8 cellular contexts compared by ENCODE assay signal in genomic region chr1:159009704-159010361, GRCh38. TPM values are rescaled to one million over a fixed set of nuclear protein-coding genes. Genes with fewer than 3 reads are reported as not detected.
DNase-seq lines count a peak whose midpoint lies in the region; ATAC-seq and TF ChIP-seq lines count a peak whose summit lies in the region.

IFI16 (plus strand) TSS chr1:159009907; CDS start chr1:159014681, 4,774 bp downstream.

- no peaks in the 10 kb centered on the region for H3K27me3 Mint-ChIP-seq in activated naive CD8-positive, alpha-beta T cell treated with anti-CD3 and anti-CD28 coated beads, Interleukin-2, amount 50 U/mL, for 24 hours

- H3K4me3 ChIP-seq in cardiac muscle cell: no peak within 1 kb of the TSS

- H3K4me3 Mint-ChIP-seq in activated naive CD8-positive, alpha-beta T cell treated with anti-CD3 and anti-CD28 coated beads, Interleukin-2, amount 50 U/mL, for 24 hours: peak within 1 kb of the TSS; percentile 90

- H3K27ac ChIP-seq in cardiac muscle cell: no peak within 1 kb of the TSS

- no peak for TF ChIP-seq CTCF in cardiac muscle cell (IDR thresholded peaks at IDR 0.05; ENCODE audit: low read depth, low read length)

- H3K27ac Mint-ChIP-seq in activated naive CD8-positive, alpha-beta T cell treated with anti-CD3 and anti-CD28 coated beads, Interleukin-2, amount 50 U/mL, for 24 hours: peak within 1 kb of the TSS; percentile 97

- H3K9me3 ChIP-seq in cardiac muscle cell (ENCODE audit: low read depth): no peaks in the 10 kb centered on the region

- peak; percentile 68 for ATAC-seq in GM18867 (IDR thresholded peaks at IDR 0.05; ENCODE audit: unreplicated experiment)
- peak; percentile 51 for ATAC-seq in HG03103 (IDR thresholded peaks at IDR 0.05; ENCODE audit: low read depth, unreplicated experiment)
- ATAC-seq in activated naive CD8-positive, alpha-beta T cell treated with anti-CD3 and anti-CD28 coated beads, Interleukin-2, amount 50 U/mL, for 24 hours: peak; percentile 67

- H3K4me1 ChIP-seq in cardiac muscle cell (ENCODE audit: low read depth): peaks cover 7% of the 10 kb centered on the region

- H3K36me3 Mint-ChIP-seq in activated naive CD8-positive, alpha-beta T cell treated with anti-CD3 and anti-CD28 coated beads, Interleukin-2, amount 50 U/mL, for 24 hours (ENCODE audit: low read depth): peaks cover 61% of the 10 kb centered on the region

- DNase-seq in AG08395 (ENCODE audit: low spot score): peak; percentile 90
- DNase-seq in RPMI8226: peak; percentile 85
- peak; percentile 54 for DNase-seq in activated naive CD8-positive, alpha-beta T cell treated with anti-CD3 and anti-CD28 coated beads, Interleukin-2, amount 50 U/mL, for 24 hours
- DNase-seq in cardiac muscle cell (ENCODE audit: low read depth in 1 of 2, low spot score in 1 of 2): peak in 1 of 2 donors; percentile 98
- peak; percentile 89 for DNase-seq in renal cortical epithelial cell (ENCODE audit: low read depth)
- DNase-seq in NCI-H1930 (lab: John Stamatoyannopoulos, UW): no peak

- peaks cover 4% of the 10 kb centered on the region for H3K9me3 Mint-ChIP-seq in activated naive CD8-positive, alpha-beta T cell treated with anti-CD3 and anti-CD28 coated beads, Interleukin-2, amount 50 U/mL, for 24 hours

- H3K36me3 ChIP-seq in cardiac muscle cell: no peaks in the 10 kb centered on the region

- H3K27me3 ChIP-seq in cardiac muscle cell: no peaks in the 10 kb centered on the region

- peaks cover 59% of the 10 kb centered on the region for H3K4me1 Mint-ChIP-seq in activated naive CD8-positive, alpha-beta T cell treated with anti-CD3 and anti-CD28 coated beads, Interleukin-2, amount 50 U/mL, for 24 hours

RNA-seq across cellular contexts. Expression of gene IFI16, which starts in this region (rescaled TPM):
- total RNA-seq in cardiac muscle cell (8.4 and 10.5 TPM in 2 replicates), renal cortical epithelial cell (8.7 and 25.6 TPM in 2 replicates)
- 15.0 and 23.0 TPM in 2 replicates for polyA plus RNA-seq in cardiac muscle cell

Comparison
In these comparisons a context has a peak if more than half of its experiments do, and no peak if none do; other contexts are left out.
1. DNase-seq: peak in AG08395 (single experiment), RPMI8226 (single experiment), activated naive CD8-positive, alpha-beta T cell treated with anti-CD3 and anti-CD28 coated beads, Interleukin-2, amount 50 U/mL, for 24 hours (single experiment) and renal cortical epithelial cell (single experiment); none in NCI-H1930 (0 of 2).
2. Peak in every context shown above with its lines, with median percentiles within 50 percentile points of each other: ATAC-seq.